ENCODE assay signal across 29 cellular contexts in genomic region chr10:131186547-131187253, GRCh38.
"Had no signal": no experiment of that assay in that cellular context is flagged by ENCODE, and none has a peak within 500 bp of the region (broad histone marks: within the 10 kb centered on the region; RNA-seq: fewer than 3 reads in every experiment).

No MANE protein-coding gene starts in this region.

- H3K36me3 Mint-ChIP-seq: activated CD4-positive, alpha-beta memory T cell treated with anti-CD3 and anti-CD28 coated beads for 36 hours; activated naive CD8-positive, alpha-beta T cell treated with anti-CD3 and anti-CD28 coated beads for 36 hours; brain; mesothelial cell of epicardium; naive B cell had no signal

- H3K27ac Mint-ChIP-seq: activated CD4-positive, alpha-beta memory T cell treated with anti-CD3 and anti-CD28 coated beads for 36 hours; activated CD4-positive, alpha-beta T cell treated with anti-CD3 and anti-CD28 coated beads, Interleukin-2, amount 10 ng/mL, durations not matched to agents 24 days and 14 days; activated naive CD4-positive, alpha-beta T cell treated with anti-CD3 and anti-CD28 coated beads for 36 hours; activated naive CD8-positive, alpha-beta T cell treated with anti-CD3 and anti-CD28 coated beads for 36 hours; activated T-cell treated with anti-CD3 and anti-CD28 coated beads, Interleukin-2, amount 50 U/mL, for 72 hours; mesothelial cell of epicardium; naive B cell; nephron progenitor cell had no signal

- H3K27ac ChIP-seq: adrenal gland, ascending aorta, cardiac muscle cell, colonic mucosa, esophagus muscularis mucosa, pancreas, psoas muscle, testis, transverse colon had no signal

- H3K27me3 ChIP-seq: adrenal gland, ascending aorta, cardiac muscle cell, colonic mucosa, pancreas, testis, transverse colon had no signal

- H3K4me1 ChIP-seq: adrenal gland, ascending aorta, colonic mucosa, esophagus muscularis mucosa, pancreas, psoas muscle, testis, transverse colon had no signal

- H3K4me3 ChIP-seq: adrenal gland, ascending aorta, cardiac muscle cell, colonic mucosa, esophagus muscularis mucosa, pancreas, psoas muscle, smooth muscle cell, testis, transverse colon had no signal

- H3K4me1 Mint-ChIP-seq: activated CD4-positive, alpha-beta T cell treated with anti-CD3 and anti-CD28 coated beads, Interleukin-2, amount 10 ng/mL, durations not matched to agents 24 days and 14 days; activated naive CD8-positive, alpha-beta T cell treated with anti-CD3 and anti-CD28 coated beads for 36 hours; naive B cell had no signal

- H3K9me3 Mint-ChIP-seq: activated CD4-positive, alpha-beta memory T cell treated with anti-CD3 and anti-CD28 coated beads for 36 hours; activated CD4-positive, alpha-beta T cell treated with anti-CD3 and anti-CD28 coated beads, Interleukin-2, amount 10 ng/mL, durations not matched to agents 24 days and 14 days; mesothelial cell of epicardium; nephron progenitor cell had no signal

- H3K36me3 ChIP-seq: adrenal gland, ascending aorta, cardiac muscle cell, colonic mucosa, esophagus muscularis mucosa, pancreas, transverse colon had no signal

- ATAC-seq: activated T-cell treated with anti-CD3 and anti-CD28 coated beads, Interleukin-2, amount 50 U/mL, for 72 hours; left cardiac atrium; left ventricle myocardium superior; pancreas; psoas muscle; SK-N-SH treated with all-trans-retinoic acid at 6 μM for 48 hours had no signal

- H3K27me3 Mint-ChIP-seq: activated CD4-positive, alpha-beta memory T cell treated with anti-CD3 and anti-CD28 coated beads for 36 hours; activated CD4-positive, alpha-beta T cell treated with anti-CD3 and anti-CD28 coated beads, Interleukin-2, amount 10 ng/mL, durations not matched to agents 24 days and 14 days had no signal

- H3K9me3 ChIP-seq: adrenal gland, ascending aorta, colonic mucosa, esophagus muscularis mucosa, pancreas, psoas muscle, testis, transverse colon had no signal

- H3K4me3 Mint-ChIP-seq: activated CD4-positive, alpha-beta memory T cell treated with anti-CD3 and anti-CD28 coated beads for 36 hours; activated CD4-positive, alpha-beta T cell treated with anti-CD3 and anti-CD28 coated beads, Interleukin-2, amount 10 ng/mL, durations not matched to agents 24 days and 14 days; activated naive CD4-positive, alpha-beta T cell treated with anti-CD3 and anti-CD28 coated beads for 36 hours; activated naive CD8-positive, alpha-beta T cell treated with anti-CD3 and anti-CD28 coated beads for 36 hours; activated T-cell treated with anti-CD3 and anti-CD28 coated beads, Interleukin-2, amount 50 U/mL, for 72 hours; brain; mesothelial cell of epicardium; naive B cell had no signal

- DNase-seq: activated CD4-positive, alpha-beta memory T cell treated with anti-CD3 and anti-CD28 coated beads for 36 hours; activated CD4-positive, alpha-beta T cell treated with anti-CD3 and anti-CD28 coated beads, Interleukin-2, amount 10 ng/mL, durations not matched to agents 24 days and 14 days; activated CD4-positive, CD25-positive, alpha-beta regulatory T cell treated with anti-CD3 and anti-CD28 coated beads, Interleukin-2, amount 50 U/mL, for 72 hours; activated naive CD4-positive, alpha-beta T cell treated with anti-CD3 and anti-CD28 coated beads for 36 hours; activated naive CD8-positive, alpha-beta T cell treated with anti-CD3 and anti-CD28 coated beads for 36 hours; activated T-cell treated with anti-CD3 and anti-CD28 coated beads for 4 hours; activated T-cell treated with anti-CD3 and anti-CD28 coated beads, Interleukin-2, amount 50 U/mL, for 72 hours; cerebellar nuclear complex; colonic mucosa; foreskin melanocyte; left cardiac atrium; left ventricle myocardium superior; mammary epithelial cell; naive B cell; nephron progenitor cell; pancreas; psoas muscle; stimulated activated naive CD4-positive, alpha-beta T cell treated with Interleukin-2 at 50 U/mL for 16 hours; T-helper 2 cell; testis; transverse colon had no signal
